Comparison of ENCODE assay signal across 14 cellular contexts in genomic region chr13:91135376-91135775, GRCh38.
DNase-seq lines count a peak whose midpoint lies in the region; ATAC-seq, FAIRE-seq and TF ChIP-seq lines count a peak whose summit lies in the region.
"Had no signal": no experiment of that assay in that cellular context is flagged by ENCODE, and none has a peak within 500 bp of the region (broad histone marks: within the 10 kb centered on the region; RNA-seq: fewer than 3 reads in every experiment).

No MANE protein-coding gene starts in this region.

- ATAC-seq in K562 = no peak
- no peak for ATAC-seq in HG03460 (IDR thresholded peaks at IDR 0.05; ENCODE audit: unreplicated experiment)

- H3K27ac Mint-ChIP-seq in neural crest cell (ENCODE audit: unreplicated experiment) = peak overlapping the region; percentile 86
- H3K27ac Mint-ChIP-seq: B cell, HFFc6 had no signal

- intact Hi-C loops in K562 (cut with micrococcal nuclease) (loop anchor here (2.0 to 10.0 kb wide), 3 partner anchors 49 to 679 kb away; no protein-coding TSS in a partner anchor), kidney (cut with DNase I) (no loop called here), adrenal gland (cut with DNase I) (no loop called here)

- H3K4me1 ChIP-seq in K562 (replicated peaks in 1 of 2; ENCODE audit: control insufficient read depth in 2 of 2, insufficient read depth in 2 of 2, low read length in 2 of 2) (no peaks in the 10 kb centered on the region), kidney (ENCODE audit: control insufficient read depth in 1 of 2, insufficient read depth in 1 of 2, low read depth in 1 of 2, low read length in 2 of 2) (peaks cover 0 to 13% of the 10 kb centered on the region in 2 donors), small intestine (ENCODE audit: control insufficient read depth in 2 of 2, insufficient read depth in 1 of 2, low read depth in 1 of 2, low read length in 1 of 2) (peaks cover 0 to 2% of the 10 kb centered on the region in 2 donors), adrenal gland (replicated peaks in 1 of 2) (no peaks in the 10 kb centered on the region)

- peak overlapping the region; percentile 14 for H3K4me3 Mint-ChIP-seq in neural crest cell
- H3K4me3 Mint-ChIP-seq: B cell; CD4-positive, alpha-beta memory T cell; HFFc6 had no signal

- no peak overlapping the region for H2AFZ ChIP-seq in K562 (ENCODE audit: low read depth, low read length)

- TF ChIP-seq RAD21 in K562 (CRISPR knock-in tag; conservative IDR thresholded peaks at IDR 0.05 in 1 of 2, IDR thresholded peaks at IDR 0.05 in 1 of 2) = no peak

- no peaks in the 10 kb centered on the region for H3K36me3 ChIP-seq in K562 (ENCODE audit: control insufficient read depth, insufficient read depth, low read length)
- no peaks in the 10 kb centered on the region for H3K36me3 ChIP-seq in kidney (ENCODE audit: control insufficient read depth in 1 of 2, insufficient read depth in 2 of 2, low read length in 2 of 2)
- H3K36me3 ChIP-seq in small intestine (ENCODE audit: control insufficient read depth in 2 of 2, insufficient read depth in 2 of 2, low read length in 2 of 2) = no peaks in the 10 kb centered on the region
- no peaks in the 10 kb centered on the region for H3K36me3 ChIP-seq in adrenal gland (replicated peaks in 1 of 2)

- H3K4me2 ChIP-seq in K562 (ENCODE audit: insufficient read depth, low read length) = no peak overlapping the region

- TF ChIP-seq POLR2A in K562 (conservative IDR thresholded peaks at IDR 0.05) (no peak), adrenal gland (IDR thresholded peaks at IDR 0.05) (no peak)

- BruUV-seq in K562 (replicated peaks; lab: Mats Ljungman, UMichigan) = no TSS peak

- H3K27me3 ChIP-seq in K562 (ENCODE audit: control insufficient read depth in 2 of 2, insufficient read depth in 2 of 2, low read length in 2 of 2) = no peaks in the 10 kb centered on the region
- no peaks in the 10 kb centered on the region for H3K27me3 ChIP-seq in small intestine (ENCODE audit: control insufficient read depth in 2 of 2, insufficient read depth in 2 of 2, low read length in 2 of 2)
- no peaks in the 10 kb centered on the region for H3K27me3 ChIP-seq in adrenal gland

- FAIRE-seq in K562 (lab: Jason Lieb, UNC) = no peak
- peak; percentile 91 for FAIRE-seq in kidney (lab: Jason Lieb, UNC)
- no peak for FAIRE-seq in small intestine (lab: Jason Lieb, UNC)
- FAIRE-seq: A204.1 had no signal

- H4K20me1 ChIP-seq in K562 (replicated peaks; ENCODE audit: control insufficient read depth, insufficient read depth, low read length) = no peaks in the 10 kb centered on the region

- no peaks in the 10 kb centered on the region for H3K9me3 ChIP-seq in K562 (replicated peaks; ENCODE audit: control insufficient read depth, insufficient read depth, low read depth, low read length)
- no peaks in the 10 kb centered on the region for H3K9me3 ChIP-seq in kidney (ENCODE audit: control insufficient read depth in 1 of 2, low read length in 2 of 2)
- H3K9me3 ChIP-seq in small intestine (ENCODE audit: control insufficient read depth, low read depth) = no peaks in the 10 kb centered on the region
- H3K9me3 ChIP-seq in adrenal gland (replicated peaks in 1 of 3) = no peaks in the 10 kb centered on the region

- no peak for TF ChIP-seq EP300 in K562 (IDR thresholded peaks at IDR 0.05; ENCODE audit: low read length)

- H3K4me3 ChIP-seq in K562 (no peak overlapping the region), kidney (ENCODE audit: low read length in 2 of 2) (no peak overlapping the region), small intestine (ENCODE audit: low read depth in 1 of 2, low read length in 2 of 2) (no peak overlapping the region), adrenal gland (no peak overlapping the region)

- H3K9ac ChIP-seq in K562 (ENCODE audit: insufficient read depth in 1 of 2, low read depth in 2 of 2, low read length in 2 of 2) (no peak overlapping the region), kidney (ENCODE audit: low read length in 2 of 2) (no peak overlapping the region)

- H3K9me1 ChIP-seq in K562 (ENCODE audit: control insufficient read depth, insufficient read depth, low read length) = no peaks in the 10 kb centered on the region

- H3K79me2 ChIP-seq in K562 (ENCODE audit: control insufficient read depth, insufficient read depth, low read length) = no peaks in the 10 kb centered on the region

- no peak for DNase-seq in K562 (ENCODE audit: extremely low read depth in 1 of 4, low spot score in 3 of 4)
- no peak for DNase-seq in kidney
- DNase-seq in neural crest cell (ENCODE audit: low read depth, low spot score) = no peak
- DNase-seq in small intestine = peak; percentile 77
- DNase-seq in mesenteric fat pad (ENCODE audit: low spot score) = no peak
- DNase-seq in adrenal gland = no peak
- DNase-seq: CD4-positive, alpha-beta memory T cell; DMS53; HCEC 1CT; HFFc6 had no signal

- CTCF ChIA-PET in K562 (lab: Yijun Ruan, JAX; ENCODE audit: low intra/inter-chr PET ratio) = interaction anchor here (0.6 to 2.0 kb wide), 3 partner anchors 50 to 587 kb away, joined by 4 to 13 read pairs (median 7); no protein-coding TSS in a partner anchor

- no peaks in the 10 kb centered on the region for H3K9me3 Mint-ChIP-seq in neural crest cell
- H3K9me3 Mint-ChIP-seq: CD4-positive, alpha-beta memory T cell; HFFc6 had no signal

- in situ Hi-C loops in K562 (cut with MboI) = no loop called here

- peaks cover 60% of the 10 kb centered on the region for H3K4me1 Mint-ChIP-seq in neural crest cell
- H3K4me1 Mint-ChIP-seq: B cell; CD4-positive, alpha-beta memory T cell had no signal

- POLR2A ChIA-PET in K562 (lab: Yijun Ruan, JAX) = no interaction called here

- H3K27ac ChIP-seq in K562 (ENCODE audit: extremely low read depth, low read depth, low read length) (no peak overlapping the region), kidney (ENCODE audit: low read depth in 2 of 2, low read length in 2 of 2) (peak overlapping the region; percentile 63 to 85), small intestine (ENCODE audit: low read depth in 1 of 2, low read length in 1 of 2) (no peak overlapping the region), adrenal gland (no peak overlapping the region)
- H3K27ac ChIP-seq: C4-2B had no signal

- no peaks in the 10 kb centered on the region for H3K27me3 Mint-ChIP-seq in neural crest cell (ENCODE audit: low read depth)
- H3K27me3 Mint-ChIP-seq: B cell had no signal

- TF ChIP-seq CTCF in K562 (IDR thresholded peaks at IDR 0.05 in 2 of 3, conservative IDR thresholded peaks at IDR 0.05 in 1 of 3; ENCODE audit: insufficient read depth in 2 of 3, low read depth in 1 of 3, low read length in 3 of 3) (no peak), kidney (IDR thresholded peaks at IDR 0.05; ENCODE audit: borderline replicate concordance, extremely low read depth, insufficient read depth) (no peak), neural crest cell (conservative IDR thresholded peaks at IDR 0.05) (no peak), adrenal gland (IDR thresholded peaks at IDR 0.05) (no peak)

- no peaks in the 10 kb centered on the region for H3K36me3 Mint-ChIP-seq in neural crest cell (ENCODE audit: low read depth)
- H3K36me3 Mint-ChIP-seq: CD4-positive, alpha-beta memory T cell had no signal

TF ChIP-seq in K562, 482 proteins besides CTCF, POLR2A, EP300 and RAD21:
- no peak for TF ChIP-seq BCL6 (CRISPR knock-in tag; IDR thresholded peaks at IDR 0.05)
- TF ChIP-seq POLR2H (tag; IDR thresholded peaks at IDR 0.05; ENCODE audit: low read depth) = 0 out of 2 replicates have a peak, but pooled peaks have one; percentile 19
- TF ChIP-seq JUN (IDR thresholded peaks at IDR 0.05; ENCODE audit: borderline replicate concordance, low read depth, low read length) = no peak
- TF ChIP-seq JUN (CRISPR knock-in tag; IDR thresholded peaks at IDR 0.05; ENCODE audit: borderline replicate concordance) = no peak
- TF ChIP-seq, protein P1, sequence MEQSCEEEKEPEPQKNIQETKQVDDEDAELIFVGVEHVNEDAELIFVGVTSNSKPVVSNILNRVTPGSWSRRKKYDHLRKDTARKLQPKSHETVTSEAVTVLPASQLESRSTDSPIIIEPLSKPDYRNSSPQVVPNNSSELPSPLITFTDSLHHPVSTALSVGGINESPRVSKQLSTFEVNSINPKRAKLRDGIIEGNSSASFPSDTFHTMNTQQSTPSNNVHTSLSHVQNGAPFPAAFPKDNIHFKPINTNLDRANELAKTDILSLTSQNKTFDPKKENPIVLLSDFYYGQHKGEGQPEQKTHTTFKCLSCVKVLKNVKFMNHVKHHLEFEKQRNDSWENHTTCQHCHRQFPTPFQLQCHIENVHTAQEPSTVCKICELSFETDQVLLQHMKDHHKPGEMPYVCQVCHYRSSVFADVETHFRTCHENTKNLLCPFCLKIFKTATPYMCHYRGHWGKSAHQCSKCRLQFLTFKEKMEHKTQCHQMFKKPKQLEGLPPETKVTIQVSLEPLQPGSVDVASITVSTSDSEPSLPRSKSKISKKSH (CRISPR knock-in tag; IDR thresholded peaks at IDR 0.05) = 0 out of 2 replicates have a peak, but pooled peaks have one; percentile 28
- TF ChIP-seq L3MBTL2 (IDR thresholded peaks at IDR 0.05) = no peak

Comparison
In these comparisons a context has a peak if more than half of its experiments do, and no peak if none do; other contexts are left out.
1. H3K27ac ChIP-seq: peak in kidney (2 of 2); none in K562 (single experiment), small intestine (0 of 2) and adrenal gland (0 of 5).